Comparison of ENCODE assay signal across 21 cellular contexts in the genomic region with DNA sequence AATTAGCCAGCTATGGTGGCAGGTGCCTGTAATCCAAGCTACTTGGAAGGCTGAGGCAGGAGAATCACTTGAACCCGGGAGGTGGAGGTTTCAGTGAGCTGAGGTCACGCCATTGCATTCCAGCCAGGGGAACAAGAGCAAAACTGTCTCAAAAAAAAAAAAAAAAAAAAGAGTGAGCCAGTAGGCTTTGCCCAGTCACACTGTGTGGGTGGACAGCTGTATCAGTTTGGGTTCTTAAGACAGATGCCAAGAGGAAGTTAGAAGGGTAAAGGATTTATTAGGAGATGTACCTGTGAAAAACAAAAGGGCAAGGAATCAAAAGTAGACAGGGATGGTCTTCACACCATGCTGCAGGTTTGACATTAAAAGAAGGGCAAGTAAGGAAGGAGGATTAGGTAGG.
"Had no signal": no experiment of that assay in that cellular context is flagged by ENCODE, and none has a peak within 500 bp of the region (broad histone marks: within the 10 kb centered on the region; RNA-seq: fewer than 3 reads in every experiment).

No MANE protein-coding gene starts in this region.

- H3K27ac Mint-ChIP-seq: natural killer cell had no signal

- H3K9me3 Mint-ChIP-seq: natural killer cell had no signal

- H3K4me1 ChIP-seq: body of pancreas, foreskin keratinocyte, lower lobe of right lung, prostate gland, tibial artery had no signal

- H3K4me3 Mint-ChIP-seq: activated T-cell treated with anti-CD3 and anti-CD28 coated beads, Interleukin-2, amount 50 U/mL, for 4 hours; natural killer cell; stimulated activated naive CD8-positive, alpha-beta T cell treated with anti-CD3 and anti-CD28 coated beads, Interleukin-15, amount 100 ng/mL, for 72 hours had no signal

- H3K4me3 ChIP-seq: body of pancreas, cardiac muscle cell, lower lobe of right lung, ovary, prostate gland, spleen, tibial artery had no signal

- H3K36me3 ChIP-seq: ovary, prostate gland had no signal

- DNase-seq: activated CD4-positive, alpha-beta T cell treated with anti-CD3 and anti-CD28 coated beads for 4 hours; activated CD4-positive, alpha-beta T cell treated with anti-CD3 and anti-CD28 coated beads, Interleukin-2, amount 50 U/mL, for 48 hours; activated CD4-positive, CD25-positive, alpha-beta regulatory T cell; activated CD8-positive, alpha-beta memory T cell treated with anti-CD3 and anti-CD28 coated beads, Interleukin-2, amount 50 U/mL, for 48 hours; activated naive CD4-positive, alpha-beta T cell treated with Interleukin-2 at 50 U/mL for 16 hours; activated T-cell treated with anti-CD3 and anti-CD28 coated beads, Interleukin-2, amount 50 U/mL, for 4 hours; anterior cingulate cortex; body of pancreas; cortex of kidney; foreskin keratinocyte; kidney; lower lobe of right lung; natural killer cell; ovary; spleen; stimulated activated CD4-positive, alpha-beta T cell treated with anti-CD3 and anti-CD28 coated beads, Interleukin-4, amount 100 ng/mL, for 1 hour; stimulated activated naive CD8-positive, alpha-beta T cell treated with anti-CD3 and anti-CD28 coated beads, Interleukin-15, amount 100 ng/mL, for 72 hours; T1000; tibial artery had no signal

- H3K27ac ChIP-seq: body of pancreas, cardiac muscle cell, foreskin keratinocyte, lower lobe of right lung, ovary, prostate gland, tibial artery had no signal

- H3K27me3 Mint-ChIP-seq: stimulated activated naive CD8-positive, alpha-beta T cell treated with anti-CD3 and anti-CD28 coated beads, Interleukin-15, amount 100 ng/mL, for 72 hours had no signal

- H3K4me1 Mint-ChIP-seq: natural killer cell; stimulated activated naive CD8-positive, alpha-beta T cell treated with anti-CD3 and anti-CD28 coated beads, Interleukin-15, amount 100 ng/mL, for 72 hours had no signal

- H3K9me3 ChIP-seq: body of pancreas, lower lobe of right lung, ovary, prostate gland, spleen, tibial artery had no signal

- ATAC-seq: activated T-cell treated with anti-CD3 and anti-CD28 coated beads, Interleukin-2, amount 50 U/mL, for 4 hours; body of pancreas; foreskin keratinocyte; lower lobe of right lung; natural killer cell; stimulated activated naive CD8-positive, alpha-beta T cell treated with anti-CD3 and anti-CD28 coated beads, Interleukin-15, amount 100 ng/mL, for 72 hours had no signal

- H3K27me3 ChIP-seq: body of pancreas, cardiac muscle cell, foreskin keratinocyte, ovary, spleen, tibial artery had no signal
